8 cellular contexts compared by ENCODE assay signal in the genomic region with DNA sequence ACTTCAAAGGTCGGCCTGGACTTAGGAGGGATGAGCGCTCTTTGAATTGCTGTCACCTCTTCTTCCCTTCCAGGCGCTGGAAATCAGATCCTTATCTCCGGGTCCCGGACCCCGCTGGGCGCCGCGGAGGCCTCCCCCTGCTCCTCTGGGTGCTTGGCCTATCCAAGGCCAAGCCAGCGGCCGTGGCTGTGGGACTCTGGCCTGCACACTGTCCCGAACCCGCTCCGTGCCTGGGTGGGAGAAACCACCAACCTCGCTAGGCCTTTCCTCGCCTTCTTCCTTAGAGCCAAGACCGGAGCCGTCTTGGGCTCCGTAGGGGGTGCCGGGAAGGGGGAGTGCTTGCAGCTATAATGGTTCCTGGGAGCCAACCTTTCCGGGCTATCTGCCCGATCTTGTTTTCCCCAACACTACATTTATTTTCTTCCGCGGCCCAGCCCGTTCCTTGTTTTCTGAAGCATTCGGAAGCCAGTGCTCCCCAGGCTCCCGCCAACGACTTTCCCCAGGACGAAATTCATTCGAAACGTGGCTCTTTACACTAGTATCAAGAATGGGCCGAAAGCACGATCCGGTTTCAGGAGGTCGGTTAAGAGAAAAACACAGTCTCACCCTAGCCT.
DNase-seq lines count a peak whose midpoint lies in the region; ATAC-seq lines count a peak whose summit lies in the region.

No MANE protein-coding gene starts in this region.

- peak overlapping the region; percentile 94 for H3K4me3 ChIP-seq in adipocyte (ENCODE audit: low read length)
- peak overlapping the region; percentile 24; the same call in 1 of the 2 replicates for H3K4me3 ChIP-seq in iPS-20b (ENCODE audit: low read length)

- H3K27me3 ChIP-seq in adipocyte (replicated peaks; ENCODE audit: control insufficient read depth, insufficient read depth, low read length) (no peaks in the 10 kb centered on the region), iPS-20b (ENCODE audit: insufficient read depth, low read length) (peaks cover 100% of the 10 kb centered on the region)

- H3K9me3 Mint-ChIP-seq in T-helper 1 cell treated with Interleukin-12 subunit alpha and Interleukin-12 subunit beta and Interleukin-4 antibody, amounts not matched to agents 30 μg/mL and 1 μg/mL, for 36 hours = no peaks in the 10 kb centered on the region
- no peaks in the 10 kb centered on the region for H3K9me3 Mint-ChIP-seq in stimulated activated effector memory CD8-positive, alpha-beta T cell treated with anti-CD3 and anti-CD28 coated beads, Interleukin-12 subunit alpha, Interleukin-12 subunit beta, amount 100 ng/mL, for 72 hours

- H3K9me3 ChIP-seq in adipocyte (ENCODE audit: control insufficient read depth, low read length) = no peaks in the 10 kb centered on the region
- H3K9me3 ChIP-seq in iPS-20b (ENCODE audit: insufficient read depth, low read depth, low read length) = peaks cover 13% of the 10 kb centered on the region; the same call in 1 of the 2 replicates

- DNase-seq in T-helper 1 cell = no peak
- peak; percentile 58 for DNase-seq in adipocyte (ENCODE audit: low read depth)
- DNase-seq in stimulated activated effector memory CD8-positive, alpha-beta T cell treated with anti-CD3 and anti-CD28 coated beads, Interleukin-12 subunit alpha, Interleukin-12 subunit beta, amount 100 ng/mL, for 72 hours (ENCODE audit: low spot score in 2 of 2) = no peak
- DNase-seq in NCI-H82 (lab: John Stamatoyannopoulos, UW) = no peak
- DNase-seq in NCI-H1436 (lab: John Stamatoyannopoulos, UW) = no peak

- H3K36me3 Mint-ChIP-seq in T-helper 1 cell treated with Interleukin-12 subunit alpha and Interleukin-12 subunit beta and Interleukin-4 antibody, amounts not matched to agents 30 μg/mL and 1 μg/mL, for 36 hours (ENCODE audit: low read depth) = no peaks in the 10 kb centered on the region
- peaks cover 12% of the 10 kb centered on the region for H3K36me3 Mint-ChIP-seq in stimulated activated effector memory CD8-positive, alpha-beta T cell treated with anti-CD3 and anti-CD28 coated beads, Interleukin-12 subunit alpha, Interleukin-12 subunit beta, amount 100 ng/mL, for 72 hours

- H3K27ac ChIP-seq in iPS-20b (ENCODE audit: low read length) = no peak overlapping the region

- H3K27me3 Mint-ChIP-seq in T-helper 1 cell treated with Interleukin-12 subunit alpha and Interleukin-12 subunit beta and Interleukin-4 antibody, amounts not matched to agents 30 μg/mL and 1 μg/mL, for 36 hours (ENCODE audit: low read depth) = peaks cover 92% of the 10 kb centered on the region

- H3K9ac ChIP-seq in adipocyte (ENCODE audit: low read length) (peak overlapping the region; percentile 95), iPS-20b (ENCODE audit: low read depth, low read length) (no peak overlapping the region)

- peaks cover 21% of the 10 kb centered on the region for H3K36me3 ChIP-seq in adipocyte (ENCODE audit: control insufficient read depth, insufficient read depth, low read length, severe bottlenecking)
- no peaks in the 10 kb centered on the region for H3K36me3 ChIP-seq in iPS-20b (ENCODE audit: insufficient read depth, low read depth, low read length)

- peak overlapping the region; percentile 67 for H3K27ac Mint-ChIP-seq in T-helper 1 cell treated with Interleukin-12 subunit alpha and Interleukin-12 subunit beta and Interleukin-4 antibody, amounts not matched to agents 30 μg/mL and 1 μg/mL, for 36 hours
- no peak overlapping the region for H3K27ac Mint-ChIP-seq in stimulated activated effector memory CD8-positive, alpha-beta T cell treated with anti-CD3 and anti-CD28 coated beads, Interleukin-12 subunit alpha, Interleukin-12 subunit beta, amount 100 ng/mL, for 72 hours

- ATAC-seq in stimulated activated effector memory CD8-positive, alpha-beta T cell treated with anti-CD3 and anti-CD28 coated beads, Interleukin-12 subunit alpha, Interleukin-12 subunit beta, amount 100 ng/mL, for 72 hours = no peak
- ATAC-seq in GM21381 (IDR thresholded peaks at IDR 0.05; ENCODE audit: unreplicated experiment) = no peak

- H3K4me3 Mint-ChIP-seq in T-helper 1 cell treated with Interleukin-12 subunit alpha and Interleukin-12 subunit beta and Interleukin-4 antibody, amounts not matched to agents 30 μg/mL and 1 μg/mL, for 36 hours = no peak overlapping the region
- H3K4me3 Mint-ChIP-seq in stimulated activated effector memory CD8-positive, alpha-beta T cell treated with anti-CD3 and anti-CD28 coated beads, Interleukin-12 subunit alpha, Interleukin-12 subunit beta, amount 100 ng/mL, for 72 hours = peak overlapping the region; percentile 65

- H3K4me1 ChIP-seq in adipocyte (ENCODE audit: control insufficient read depth, insufficient read depth, low read length) (peaks cover 36% of the 10 kb centered on the region), iPS-20b (ENCODE audit: insufficient read depth, low read length) (no peaks in the 10 kb centered on the region; the same call in none of the 2 replicates)

- H3K4me1 Mint-ChIP-seq in T-helper 1 cell treated with Interleukin-12 subunit alpha and Interleukin-12 subunit beta and Interleukin-4 antibody, amounts not matched to agents 30 μg/mL and 1 μg/mL, for 36 hours (ENCODE audit: low read depth) = peaks cover 15% of the 10 kb centered on the region
- peaks cover 50% of the 10 kb centered on the region for H3K4me1 Mint-ChIP-seq in stimulated activated effector memory CD8-positive, alpha-beta T cell treated with anti-CD3 and anti-CD28 coated beads, Interleukin-12 subunit alpha, Interleukin-12 subunit beta, amount 100 ng/mL, for 72 hours
